In genomic region chr9:137240841-137241489, GRCh38 we compare ENCODE assay signal across 8 cellular contexts. TPM values are rescaled to one million over a fixed set of nuclear protein-coding genes. Genes with fewer than 3 reads are reported as not detected.
DNase-seq lines count a peak whose midpoint lies in the region; ATAC-seq, FAIRE-seq and TF ChIP-seq lines count a peak whose summit lies in the region.

Gene TUBB4B (plus strand): TSS chr9:137241287. CDS start chr9:137241361, 74 bp downstream.

- TF ChIP-seq CTCF in Loucy (conservative IDR thresholded peaks at IDR 0.05; ENCODE audit: low read length) (no peak), natural killer cell (IDR thresholded peaks at IDR 0.05) (no peak)

- peak within 1 kb of the TSS; percentile 95 for H3K4me2 ChIP-seq in Loucy (ENCODE audit: low read depth, low read length, poor library complexity, severe bottlenecking)

- peak within 1 kb of the TSS; percentile 88 for H3K4me3 Mint-ChIP-seq in natural killer cell

- H3K36me3 ChIP-seq in Loucy (ENCODE audit: insufficient read depth, low read length) = peaks cover 21% of the 10 kb centered on the region; the same call in 1 of the 2 replicates

- no peaks in the 10 kb centered on the region for H3K9me2 ChIP-seq in Loucy (replicated peaks; ENCODE audit: low read depth, low read length)

- peak; percentile 73 to 90 (median 76) for ATAC-seq in natural killer cell

- H3F3A ChIP-seq in Loucy (ENCODE audit: low read depth) = 0 out of 2 replicates have a peak, but pooled peaks cover 6% of the 10 kb centered on the region

- FAIRE-seq in H54 (lab: Jason Lieb, UNC) = peak; percentile 92

- no peaks in the 10 kb centered on the region for H3K36me3 Mint-ChIP-seq in natural killer cell

- H3K4me1 Mint-ChIP-seq in natural killer cell = peaks cover 19 to 33% of the 10 kb centered on the region in 2 donors

- TF ChIP-seq POLR2A in H54 (IDR thresholded peaks at IDR 0.05; ENCODE audit: low read depth, low read length) (peak; percentile 100), Raji (IDR thresholded peaks at IDR 0.05; ENCODE audit: insufficient read depth, low read depth, low read length) (peak; percentile 98)

- no peaks in the 10 kb centered on the region for H3K9me3 ChIP-seq in Loucy (ENCODE audit: insufficient read depth, low read depth, low read length)

- H4K20me1 ChIP-seq in Loucy (ENCODE audit: insufficient read depth, low read length, poor library complexity, severe bottlenecking) = peaks cover 24% of the 10 kb centered on the region

- intact Hi-C loops in natural killer cell (cut with micrococcal nuclease) = loop anchor here (1.0 to 5.0 kb wide), 4 partner anchors 14 to 449 kb away; partner anchors contain the start of genes NELFB, TMEM141 and TPRN

- H2AFZ ChIP-seq in Loucy (ENCODE audit: low read length) = peak within 1 kb of the TSS; percentile 90

- H3K27me3 Mint-ChIP-seq in natural killer cell (ENCODE audit: low read depth in 2 of 2) = peaks cover 0 to 4% of the 10 kb centered on the region in 2 donors

- peak within 1 kb of the TSS; percentile 94 for H3K4me3 ChIP-seq in Loucy (ENCODE audit: low read length, poor library complexity, severe bottlenecking)

- no peaks in the 10 kb centered on the region for H3K9me3 Mint-ChIP-seq in natural killer cell

- DNase-seq in EL (peak; percentile 100), H54 (ENCODE audit: insufficient read length, low spot score) (peak; percentile 100), fibroblast of peridontal ligament (ENCODE audit: extremely low read depth) (peak; percentile 100), natural killer cell (peak; percentile 96)
- peak; percentile 95 for DNase-seq in activated T-helper 9 cell treated with anti-CD3 and anti-CD28 coated beads, Interleukin-2, amount 50 U/mL, for 16 hours (ENCODE audit: low read depth)
- DNase-seq in stimulated activated naive CD4-positive, alpha-beta T cell treated with Interleukin-2 at 50 U/mL for 16 hours (lab: John Stamatoyannopoulos, UW) = peak; percentile 98

- H3K27me3 ChIP-seq in Loucy (ENCODE audit: insufficient read depth, low read length, poor library complexity, severe bottlenecking) = no peaks in the 10 kb centered on the region

- peak within 1 kb of the TSS; percentile 96 for H3K9ac ChIP-seq in Loucy (ENCODE audit: low read depth, low read length, poor library complexity, severe bottlenecking)

- peaks cover 40% of the 10 kb centered on the region for H3K4me1 ChIP-seq in Loucy (ENCODE audit: insufficient read depth, low read length, poor library complexity, severe bottlenecking)

- H3K27ac Mint-ChIP-seq in natural killer cell = peak within 1 kb of the TSS; percentile 86 to 94

- H3K79me2 ChIP-seq in Loucy (ENCODE audit: insufficient read depth, low read length) = peaks cover 51% of the 10 kb centered on the region

RNA-seq across cellular contexts. Expression of gene TUBB4B, which starts in this region (rescaled TPM):
- 100 to 1,000 TPM in 1 of 3 donors, 10 to 100 TPM in 2; 84.4 to 121 (median 93.9) TPM for total RNA-seq in natural killer cell

Comparison
In these comparisons a context has a peak if more than half of its experiments do, and no peak if none do; other contexts are left out.
1. Peak in every context shown above with its lines: DNase-seq, ATAC-seq and H3K4me3 ChIP-seq.